In genomic region chr2:113216321-113216720, GRCh38 we compare ENCODE assay signal across 15 cellular contexts. TPM values are rescaled to one million over a fixed set of nuclear protein-coding genes. Genes with fewer than 3 reads are reported as not detected.
DNase-seq lines count a peak whose midpoint lies in the region; ATAC-seq and TF ChIP-seq lines count a peak whose summit lies in the region.
"Had no signal": no experiment of that assay in that cellular context is flagged by ENCODE, and none has a peak within 500 bp of the region (broad histone marks: within the 10 kb centered on the region; RNA-seq: fewer than 3 reads in every experiment).

No MANE protein-coding gene starts in this region.

- no peaks in the 10 kb centered on the region for H3K79me2 ChIP-seq in PC-3 (ENCODE audit: low read length)

- no TSS peak for BruUV-seq in PC-3 (replicated peaks; lab: Mats Ljungman, UMichigan)

- H4K20me1 ChIP-seq in BLaER1 treated with 17β-estradiol and CSF1 and Interleukin-3, amounts not matched to agents 10 nM and 100 nM: peaks cover 0 to 18% (median 0%) of the 10 kb centered on the region in 11 experiments; a peak in 5 of 22 replicates
- H4K20me1 ChIP-seq in PC-3 (ENCODE audit: low read length): no peaks in the 10 kb centered on the region

- no peaks in the 10 kb centered on the region for H3K36me3 ChIP-seq in BLaER1 treated with 17β-estradiol and CSF1 and Interleukin-3, amounts not matched to agents 10 nM and 100 nM
- H3K36me3 ChIP-seq in PC-3 (ENCODE audit: low read depth, low read length): no peaks in the 10 kb centered on the region

- H3K9me3 ChIP-seq in BLaER1 treated with 17β-estradiol and CSF1 and Interleukin-3, amounts not matched to agents 10 nM and 100 nM (replicated peaks in 1 of 11): no peaks in the 10 kb centered on the region
- no peaks in the 10 kb centered on the region for H3K9me3 ChIP-seq in PC-3 (ENCODE audit: low read length)

- H3K4me1 ChIP-seq in BLaER1 treated with 17β-estradiol and CSF1 and Interleukin-3, amounts not matched to agents 10 nM and 100 nM: peaks cover 77 to 93% (median 91%) of the 10 kb centered on the region in 10 experiments
- H3K4me1 ChIP-seq in PC-3 (ENCODE audit: insufficient read depth, low read length): peaks cover 7% of the 10 kb centered on the region

- CTCF ChIA-PET in PC-3 (lab: Charles Lee): no interaction called here

- intact Hi-C loops in PC-3 (cut with micrococcal nuclease): no loop called here

- H3K9me3 Mint-ChIP-seq in nephron progenitor cell (no peaks in the 10 kb centered on the region), type B pancreatic cell (no peaks in the 10 kb centered on the region)

- POLR2A ChIA-PET in PC-3 (lab: Charles Lee; ENCODE audit: unreplicated experiment): no interaction called here

- peaks cover 37% of the 10 kb centered on the region for H3K36me3 Mint-ChIP-seq in nephron progenitor cell (ENCODE audit: low read depth)
- H3K36me3 Mint-ChIP-seq in type B pancreatic cell: no peaks in the 10 kb centered on the region

- H3K27me3 Mint-ChIP-seq in nephron progenitor cell (ENCODE audit: low read depth, poor library complexity) (peaks cover 23% of the 10 kb centered on the region), type B pancreatic cell (no peaks in the 10 kb centered on the region)

- H3K9ac ChIP-seq in BLaER1 treated with 17β-estradiol and CSF1 and Interleukin-3, amounts not matched to agents 10 nM and 100 nM: no peak overlapping the region
- H3K9ac ChIP-seq in PC-3 (ENCODE audit: low read length): no peak overlapping the region

- no peaks in the 10 kb centered on the region for H3F3A ChIP-seq in PC-3 (ENCODE audit: low read length, unreplicated experiment)

- peak overlapping the region; percentile 85 to 99 (median 95) for H3K4me2 ChIP-seq in BLaER1 treated with 17β-estradiol and CSF1 and Interleukin-3, amounts not matched to agents 10 nM and 100 nM
- H3K4me2 ChIP-seq in PC-3 (ENCODE audit: low read length): no peak overlapping the region

- TF ChIP-seq CTCF in nephron progenitor cell (IDR thresholded peaks at IDR 0.05) (no peak), type B pancreatic cell (conservative IDR thresholded peaks at IDR 0.05) (no peak), PC-3 (conservative IDR thresholded peaks at IDR 0.05; ENCODE audit: low read depth, low read length) (no peak)

- DNase-seq in nephron progenitor cell: no peak
- no peak for DNase-seq in type B pancreatic cell (ENCODE audit: extremely low spot score, unreplicated experiment)
- no peak for DNase-seq in medulla oblongata (ENCODE audit: extremely low spot score)
- no peak for DNase-seq in PC-3
- no peak for DNase-seq in MV-4-11 (lab: John Stamatoyannopoulos, UW)
- DNase-seq: C1 segment of cervical spinal cord, DMS53, H7, Karpas-422, NCI-H2029, NCI-H2171 treated with DMSO at 0.1 percent for 48 hours, NCI-H510A treated with DMSO at 0.1 percent for 48 hours, SHP77 treated with DMSO at 0.1 percent for 48 hours had no signal

- H3K27ac ChIP-seq in BLaER1 treated with 17β-estradiol and CSF1 and Interleukin-3, amounts not matched to agents 10 nM and 100 nM: peak overlapping the region in 2 of 11 experiments; percentile 2 to 72; a peak in 3 of 22 replicates
- peak overlapping the region; percentile 10 for H3K27ac ChIP-seq in angular gyrus (ENCODE audit: low read depth, low read length)
- no peak overlapping the region for H3K27ac ChIP-seq in PC-3 (ENCODE audit: low read length)

- no peak for ATAC-seq in PC-3

- H3K27ac Mint-ChIP-seq in nephron progenitor cell: peak overlapping the region; percentile 98
- peak overlapping the region; percentile 71 for H3K27ac Mint-ChIP-seq in type B pancreatic cell

- H3K4me1 Mint-ChIP-seq in nephron progenitor cell (peaks cover 46% of the 10 kb centered on the region), type B pancreatic cell (ENCODE audit: unreplicated experiment) (peaks cover 49% of the 10 kb centered on the region)

- H3K4me3 ChIP-seq in BLaER1 treated with 17β-estradiol and CSF1 and Interleukin-3, amounts not matched to agents 10 nM and 100 nM: no peak overlapping the region
- no peak overlapping the region for H3K4me3 ChIP-seq in PC-3 (ENCODE audit: low read length)

- H3K4me3 Mint-ChIP-seq in nephron progenitor cell (no peak overlapping the region), type B pancreatic cell (no peak overlapping the region)

- peaks cover 0 to 18% (median 0%) of the 10 kb centered on the region in 11 experiments; a peak in 7 of 22 replicates for H3K27me3 ChIP-seq in BLaER1 treated with 17β-estradiol and CSF1 and Interleukin-3, amounts not matched to agents 10 nM and 100 nM
- H3K27me3 ChIP-seq in PC-3 (ENCODE audit: low read length): no peaks in the 10 kb centered on the region

- H3K9me2 ChIP-seq in PC-3 (replicated peaks; ENCODE audit: low read length): no peaks in the 10 kb centered on the region

- no peak overlapping the region for H2AFZ ChIP-seq in PC-3 (ENCODE audit: low read length)

RNA-seq across cellular contexts. Expression of gene PSD4, which starts 42.5 kb away (rescaled TPM):
- total RNA-seq in type B pancreatic cell (ENCODE audit: low replicate concordance) (38.8 and 79.1 TPM in 2 replicates), PC-3 (2014; rRNA removed) (46.6 and 60.3 TPM in 2 replicates)
